8 cellular contexts compared by ENCODE assay signal in the genomic region with DNA sequence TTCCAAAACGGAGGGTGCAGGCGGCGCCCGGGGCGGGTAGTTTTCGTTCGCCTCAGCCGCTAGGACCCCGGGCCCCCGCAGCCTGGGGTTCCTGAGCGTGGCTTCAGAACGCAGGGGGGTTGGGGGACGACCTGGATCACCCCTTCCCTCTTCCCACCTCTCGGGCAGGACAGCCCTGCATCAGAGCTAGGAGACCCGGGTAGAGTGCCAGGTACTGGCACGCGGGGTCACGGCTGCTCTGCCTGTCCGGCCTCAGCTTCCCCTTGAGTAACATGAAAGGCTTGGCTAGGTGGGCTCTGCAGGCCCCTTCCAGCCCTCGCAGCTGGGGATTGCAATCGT. TPM values are rescaled to one million over a fixed set of nuclear protein-coding genes. Genes with fewer than 3 reads are reported as not detected.
DNase-seq lines count a peak whose midpoint lies in the region; ATAC-seq and TF ChIP-seq lines count a peak whose summit lies in the region.

No MANE protein-coding gene starts in this region.

- peak overlapping the region; percentile 86 for H3K4me2 ChIP-seq in parathyroid adenoma (ENCODE audit: low read length)

- peak overlapping the region; percentile 88 for H3K4me3 ChIP-seq in GM06990 (replicated peaks; ENCODE audit: low read depth, low read length)
- H3K4me3 ChIP-seq in Peyer's patch: peak overlapping the region; percentile 82 to 99 (median 95)
- H3K4me3 ChIP-seq in parathyroid adenoma (ENCODE audit: low read depth, low read length): peak overlapping the region; percentile 77

- H3K36me3 ChIP-seq in GM06990 (ENCODE audit: control insufficient read depth, insufficient read depth, low read length) (peaks cover 3% of the 10 kb centered on the region; the same call in 1 of the 2 replicates), Peyer's patch (no peaks in the 10 kb centered on the region), parathyroid adenoma (ENCODE audit: control insufficient read depth, insufficient read depth, low read length) (no peaks in the 10 kb centered on the region)

- no peak overlapping the region for H3K9ac ChIP-seq in parathyroid adenoma

- TF ChIP-seq CTCF in GM06990 (IDR thresholded peaks at IDR 0.05; ENCODE audit: insufficient read depth, low read length, poor library complexity, severe bottlenecking) (no peak), Peyer's patch (IDR thresholded peaks at IDR 0.05) (no peak), parathyroid adenoma (IDR thresholded peaks at IDR 0.05) (no peak)

- peaks cover 9% of the 10 kb centered on the region for H3K79me2 ChIP-seq in parathyroid adenoma

- H3K9me3 ChIP-seq in Peyer's patch: no peaks in the 10 kb centered on the region
- no peaks in the 10 kb centered on the region for H3K9me3 ChIP-seq in parathyroid adenoma (ENCODE audit: control insufficient read depth, low read length)

- no peak for TF ChIP-seq POLR2A in Peyer's patch (IDR thresholded peaks at IDR 0.05)

- H2AFZ ChIP-seq in parathyroid adenoma: peak overlapping the region; percentile 95

- H3K27ac ChIP-seq in Peyer's patch: peak overlapping the region; percentile 77 to 90 (median 84)
- peak overlapping the region; percentile 75 for H3K27ac ChIP-seq in parathyroid adenoma

- peak; percentile 1 for ATAC-seq in esophagus mucosa
- ATAC-seq in HG02763 (IDR thresholded peaks at IDR 0.05; ENCODE audit: unreplicated experiment): no peak

- no peak for DNase-seq in GM06990 (ENCODE audit: extremely low read depth, insufficient read length)
- DNase-seq in Peyer's patch: no peak
- DNase-seq in RKO (ENCODE audit: low spot score): no peak
- no peak for DNase-seq in glomerular visceral epithelial cell (ENCODE audit: extremely low spot score)
- no peak for DNase-seq in NCI-H2107 treated with DMSO at 0.1 percent for 48 hours (lab: John Stamatoyannopoulos, UW; ENCODE audit: unreplicated experiment)

- H3K27me3 ChIP-seq in GM06990 (replicated peaks; ENCODE audit: control insufficient read depth, insufficient read depth, low read length) (no peaks in the 10 kb centered on the region), Peyer's patch (no peaks in the 10 kb centered on the region), parathyroid adenoma (ENCODE audit: control insufficient read depth, insufficient read depth, low read length) (no peaks in the 10 kb centered on the region)

- peaks cover 4 to 23% (median 15%) of the 10 kb centered on the region in 4 donors for H3K4me1 ChIP-seq in Peyer's patch
- H3K4me1 ChIP-seq in parathyroid adenoma: peaks cover 5% of the 10 kb centered on the region

RNA-seq across cellular contexts. Expression of a gene that starts 0.5 kb away (rescaled TPM):
- total RNA-seq in Peyer's patch (10 to 100 TPM in 3 of 4 donors, 1 to 10 TPM in 1; 6.8 to 22.8 (median 13.7) TPM), esophagus mucosa (2.4 TPM)

RNA-seq across cellular contexts. Expression of a gene that starts 0.7 kb away (rescaled TPM):
- total RNA-seq in Peyer's patch (10 to 100 TPM; 42.9 to 64.5 (median 54.7) TPM), esophagus mucosa (27.8 TPM)

RNA-seq across cellular contexts. Expression of a gene that starts 42.3 kb away (rescaled TPM):
- 10 to 100 TPM; 20.1 to 37.1 (median 31.4) TPM for total RNA-seq in Peyer's patch
- 11.5 TPM for total RNA-seq in esophagus mucosa
